Comparison of ENCODE assay signal across 1 cellular context in genomic region chr1:93649231-93649630, GRCh38.
TF ChIP-seq lines count a peak whose summit lies in the region.

No MANE protein-coding gene starts in this region.

TF ChIP-seq in HepG2, 621 proteins besides CTCF, POLR2A, EP300 and RAD21:
- no peak for TF ChIP-seq ZGPAT (CRISPR knock-in tag; IDR thresholded peaks at IDR 0.05)
- no peak for TF ChIP-seq GLI4 (CRISPR knock-in tag; IDR thresholded peaks at IDR 0.05; ENCODE audit: borderline replicate concordance)
- TF ChIP-seq ZNF557 (CRISPR knock-in tag; IDR thresholded peaks at IDR 0.05): no peak
- no peak for TF ChIP-seq ZSCAN20 (CRISPR knock-in tag; IDR thresholded peaks at IDR 0.05; ENCODE audit: borderline replicate concordance)
- TF ChIP-seq BRF2 (CRISPR knock-in tag; IDR thresholded peaks at IDR 0.05): no peak
- no peak for TF ChIP-seq ATF5 (CRISPR knock-in tag; IDR thresholded peaks at IDR 0.05; ENCODE audit: low read depth)
- no peak for TF ChIP-seq GABPB1 (CRISPR knock-in tag; IDR thresholded peaks at IDR 0.05)
- no peak for TF ChIP-seq NFYC (CRISPR knock-in tag; IDR thresholded peaks at IDR 0.05)
- no peak for TF ChIP-seq ZBTB37 (CRISPR knock-in tag; IDR thresholded peaks at IDR 0.05)
- no peak for TF ChIP-seq NR3C1 (CRISPR knock-in tag; IDR thresholded peaks at IDR 0.05)
- TF ChIP-seq ZNF577 (CRISPR knock-in tag; IDR thresholded peaks at IDR 0.05; ENCODE audit: borderline replicate concordance, low read depth): no peak
